In genomic region chr6:27672113-27672799, GRCh38 we compare ENCODE assay signal across 1 cellular context.
TF ChIP-seq lines count a peak whose summit lies in the region.

No MANE protein-coding gene starts in this region.

TF ChIP-seq in GM23338, 12 proteins besides CTCF, POLR2A, EP300 and RAD21 (continued from another document):
- TF ChIP-seq, protein P1, sequence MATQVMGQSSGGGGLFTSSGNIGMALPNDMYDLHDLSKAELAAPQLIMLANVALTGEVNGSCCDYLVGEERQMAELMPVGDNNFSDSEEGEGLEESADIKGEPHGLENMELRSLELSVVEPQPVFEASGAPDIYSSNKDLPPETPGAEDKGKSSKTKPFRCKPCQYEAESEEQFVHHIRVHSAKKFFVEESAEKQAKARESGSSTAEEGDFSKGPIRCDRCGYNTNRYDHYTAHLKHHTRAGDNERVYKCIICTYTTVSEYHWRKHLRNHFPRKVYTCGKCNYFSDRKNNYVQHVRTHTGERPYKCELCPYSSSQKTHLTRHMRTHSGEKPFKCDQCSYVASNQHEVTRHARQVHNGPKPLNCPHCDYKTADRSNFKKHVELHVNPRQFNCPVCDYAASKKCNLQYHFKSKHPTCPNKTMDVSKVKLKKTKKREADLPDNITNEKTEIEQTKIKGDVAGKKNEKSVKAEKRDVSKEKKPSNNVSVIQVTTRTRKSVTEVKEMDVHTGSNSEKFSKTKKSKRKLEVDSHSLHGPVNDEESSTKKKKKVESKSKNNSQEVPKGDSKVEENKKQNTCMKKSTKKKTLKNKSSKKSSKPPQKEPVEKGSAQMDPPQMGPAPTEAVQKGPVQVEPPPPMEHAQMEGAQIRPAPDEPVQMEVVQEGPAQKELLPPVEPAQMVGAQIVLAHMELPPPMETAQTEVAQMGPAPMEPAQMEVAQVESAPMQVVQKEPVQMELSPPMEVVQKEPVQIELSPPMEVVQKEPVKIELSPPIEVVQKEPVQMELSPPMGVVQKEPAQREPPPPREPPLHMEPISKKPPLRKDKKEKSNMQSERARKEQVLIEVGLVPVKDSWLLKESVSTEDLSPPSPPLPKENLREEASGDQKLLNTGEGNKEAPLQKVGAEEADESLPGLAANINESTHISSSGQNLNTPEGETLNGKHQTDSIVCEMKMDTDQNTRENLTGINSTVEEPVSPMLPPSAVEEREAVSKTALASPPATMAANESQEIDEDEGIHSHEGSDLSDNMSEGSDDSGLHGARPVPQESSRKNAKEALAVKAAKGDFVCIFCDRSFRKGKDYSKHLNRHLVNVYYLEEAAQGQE (IDR thresholded peaks at IDR 0.05; ENCODE audit: unreplicated experiment): no peak
- TF ChIP-seq JUNB (IDR thresholded peaks at IDR 0.05; ENCODE audit: unreplicated experiment) (no peak), EZH2 (IDR thresholded peaks at IDR 0.05; ENCODE audit: low read depth, unreplicated experiment) (no peak), ZNF331 (CRISPR knock-in tag; IDR thresholded peaks at IDR 0.05; ENCODE audit: low read depth) (no peak), ZNF114 (CRISPR knock-in tag; IDR thresholded peaks at IDR 0.05) (0 out of 2 replicates have a peak, but pooled peaks have one; percentile 62)
